1 cellular context compared by ENCODE assay signal in genomic region chrX:152165033-152165743, GRCh38.
TF ChIP-seq lines count a peak whose summit lies in the region.

No MANE protein-coding gene starts in this region.

TF ChIP-seq in K562, 482 proteins besides CTCF, POLR2A, EP300 and RAD21 (continued from another document):
- TF ChIP-seq PBX2 (CRISPR knock-in tag; IDR thresholded peaks at IDR 0.05; ENCODE audit: low read depth) (no peak), PBX2 (tag; conservative IDR thresholded peaks at IDR 0.05; ENCODE audit: low read depth) (peak; percentile 38), E2F6 (IDR thresholded peaks at IDR 0.05; ENCODE audit: borderline replicate concordance in 1 of 2, extremely low read depth in 1 of 2, insufficient read depth in 1 of 2, insufficient read length in 1 of 2, low read depth in 1 of 2, low read length in 1 of 2, poor library complexity in 1 of 2, severe bottlenecking in 1 of 2) (no peak), CBX8 (IDR thresholded peaks at IDR 0.05; ENCODE audit: borderline replicate concordance, extremely low read depth, low read depth, low read length, poor library complexity, severe bottlenecking) (no peak), FOS (IDR thresholded peaks at IDR 0.05; ENCODE audit: extremely low read depth, insufficient read length) (no peak), CREB1 (IDR thresholded peaks at IDR 0.05) (no peak), CREB1 (CRISPR knock-in tag; IDR thresholded peaks at IDR 0.05) (no peak), CBFA2T3 (IDR thresholded peaks at IDR 0.05) (peak; percentile 61), NR0B1 (IDR thresholded peaks at IDR 0.05; ENCODE audit: partially characterized antibody) (no peak), ZKSCAN1 (IDR thresholded peaks at IDR 0.05; ENCODE audit: low read depth, low read length) (no peak)
